In the genomic region with DNA sequence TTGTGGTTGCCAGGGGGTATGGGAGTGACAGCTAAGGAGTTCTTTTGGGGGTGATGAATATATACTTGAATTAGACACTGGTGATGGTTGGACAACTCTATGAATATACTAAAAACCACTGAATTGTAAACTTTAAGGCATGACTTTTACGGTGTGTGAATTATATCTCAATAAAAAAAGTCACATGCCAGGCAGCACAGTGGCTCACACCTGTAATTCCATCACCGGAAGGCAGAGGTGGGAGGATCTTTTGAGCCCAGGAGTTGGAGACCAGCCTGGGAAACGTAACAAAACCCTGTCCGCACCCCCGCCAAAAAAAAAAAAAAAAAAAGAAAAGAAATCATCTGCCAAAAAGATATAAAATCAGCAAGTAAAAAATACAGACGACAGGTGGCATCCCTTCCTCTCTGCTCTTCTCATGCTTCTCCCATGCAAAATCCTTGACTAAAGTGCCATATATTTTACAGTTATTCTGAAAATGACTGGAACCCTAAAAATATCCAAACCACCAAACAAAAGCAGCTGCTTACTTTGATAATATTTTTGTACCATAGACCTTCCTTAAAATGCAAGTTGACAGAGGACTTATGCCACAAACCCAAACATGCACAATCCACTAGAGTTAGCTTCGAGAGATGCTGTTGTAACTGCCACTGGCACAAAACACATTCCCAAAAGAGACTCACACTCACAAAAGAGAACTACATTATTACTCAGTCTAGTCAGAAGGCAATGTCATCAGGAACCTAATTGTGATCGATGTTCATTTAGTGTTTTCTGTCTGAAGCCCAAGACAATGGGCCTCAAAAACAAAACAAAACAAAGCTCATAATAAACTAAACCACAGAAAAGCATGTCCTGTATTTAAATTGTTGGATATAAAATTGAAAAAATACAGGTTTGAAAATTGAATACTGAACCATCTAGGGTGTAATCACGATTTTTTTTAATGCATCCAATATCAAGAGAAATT, we compare ENCODE assay signal across 10 cellular contexts. TPM values are rescaled to one million over a fixed set of nuclear protein-coding genes. Genes with fewer than 3 reads are reported as not detected.
DNase-seq lines count a peak whose midpoint lies in the region; ATAC-seq and TF ChIP-seq lines count a peak whose summit lies in the region.
"Had no signal": no experiment of that assay in that cellular context is flagged by ENCODE, and none has a peak within 500 bp of the region (broad histone marks: within the 10 kb centered on the region; RNA-seq: fewer than 3 reads in every experiment).

No MANE protein-coding gene starts in this region.

- H2BK15ac ChIP-seq in H9 (ENCODE audit: low read depth, low read length): no peak overlapping the region

- H4K5ac ChIP-seq in H9 (ENCODE audit: insufficient read length, low read depth, low read length): no peak overlapping the region

- H3K36me3 Mint-ChIP-seq in CD4-positive, alpha-beta T cell (ENCODE audit: low read depth): peaks cover 45% of the 10 kb centered on the region
- no peaks in the 10 kb centered on the region for H3K36me3 Mint-ChIP-seq in HFFc6 (ENCODE audit: low read depth)
- peaks cover 54% of the 10 kb centered on the region for H3K36me3 Mint-ChIP-seq in activated T-helper 17 cell treated with anti-CD3 and anti-CD28 coated beads, Interleukin-2, amount 50 U/mL, for 72 hours (ENCODE audit: low read depth)
- no peaks in the 10 kb centered on the region for H3K36me3 Mint-ChIP-seq in naive B cell
- peaks cover 0 to 8% (median under 1%) of the 10 kb centered on the region in 3 experiments; a peak in 5 of 7 replicates for H3K36me3 Mint-ChIP-seq in H9 (ENCODE audit: insufficient read depth in 1 of 3, low read depth in 3 of 3)

- H2BK12ac ChIP-seq in H9 (ENCODE audit: insufficient read length, low read depth, low read length): no peak overlapping the region

- no peak overlapping the region for H3T11ph ChIP-seq in H9 (ENCODE audit: low read length)

- H3K79me2 ChIP-seq in H9 (ENCODE audit: insufficient read depth, low read length): peaks cover 4% of the 10 kb centered on the region; the same call in 1 of the 2 replicates

- H3K27me3 Mint-ChIP-seq in CD4-positive, alpha-beta T cell: no peaks in the 10 kb centered on the region
- H3K27me3 Mint-ChIP-seq in HFFc6 (ENCODE audit: insufficient read depth) (no peaks in the 10 kb centered on the region; the same call in 1 of the 2 replicates), naive B cell (no peaks in the 10 kb centered on the region), H9 (ENCODE audit: low read depth) (peaks cover under 1% of the 10 kb centered on the region)
- no peaks in the 10 kb centered on the region for H3K27me3 Mint-ChIP-seq in activated T-helper 17 cell treated with anti-CD3 and anti-CD28 coated beads, Interleukin-2, amount 50 U/mL, for 72 hours

- H3K9me3 Mint-ChIP-seq in CD4-positive, alpha-beta T cell: no peaks in the 10 kb centered on the region
- no peaks in the 10 kb centered on the region for H3K9me3 Mint-ChIP-seq in HFFc6
- no peaks in the 10 kb centered on the region for H3K9me3 Mint-ChIP-seq in activated T-helper 17 cell treated with anti-CD3 and anti-CD28 coated beads, Interleukin-2, amount 50 U/mL, for 72 hours
- no peaks in the 10 kb centered on the region for H3K9me3 Mint-ChIP-seq in naive B cell
- H3K9me3 Mint-ChIP-seq in H9: no peaks in the 10 kb centered on the region

- H3K27me3 ChIP-seq in CD4-positive, alpha-beta T cell (ENCODE audit: control insufficient read depth, insufficient read depth, low read length): no peaks in the 10 kb centered on the region
- no peaks in the 10 kb centered on the region for H3K27me3 ChIP-seq in H9 (ENCODE audit: insufficient read depth, low read length)

- no peak overlapping the region for H3K4ac ChIP-seq in H9 (ENCODE audit: low read depth, low read length)

- POLR2A ChIA-PET in CD4-positive, alpha-beta T cell (lab: Charles Lee): interaction anchor here (0.6 to 10.6 kb wide), 5 partner anchors 13 to 660 kb away, joined by 3 to 289 read pairs (median 4); no protein-coding TSS in a partner anchor

- no peaks in the 10 kb centered on the region for H3K4me1 ChIP-seq in H9 (ENCODE audit: insufficient read depth, low read length)

- no peak overlapping the region for H3K23ac ChIP-seq in H9 (ENCODE audit: insufficient read length, low read depth, low read length)

- H4K91ac ChIP-seq in H9 (ENCODE audit: insufficient read length, low read depth, low read length): no peak overlapping the region

- no peaks in the 10 kb centered on the region for H3K9me3 ChIP-seq in CD4-positive, alpha-beta T cell (ENCODE audit: control insufficient read depth, low read length)
- H3K9me3 ChIP-seq in H9 (ENCODE audit: control insufficient read depth, low read depth, low read length): no peaks in the 10 kb centered on the region

- H4K8ac ChIP-seq in H9 (replicated peaks; ENCODE audit: insufficient read length, low read depth, low read length): no peak overlapping the region

- no peak overlapping the region for H3K18ac ChIP-seq in H9 (ENCODE audit: insufficient read length, low read depth, low read length)

- H3K27ac ChIP-seq in CD4-positive, alpha-beta T cell (ENCODE audit: low read depth, low read length): peak overlapping the region; percentile 67
- no peak overlapping the region for H3K27ac ChIP-seq in H9 (ENCODE audit: insufficient read length, low read depth, low read length)

- WGBS in H9 (ENCODE audit: extremely low coverage, insufficient read length, low lambda C conversion rate): no CpG with 5 or more reads among the region's 9 CpGs

- H3K4me2 ChIP-seq in H9 (ENCODE audit: insufficient read depth, insufficient read length, low read length): no peak overlapping the region

- H2BK5ac ChIP-seq in H9 (ENCODE audit: insufficient read length, low read length): no peak overlapping the region

- H3K56ac ChIP-seq in H9 (ENCODE audit: insufficient read length, low read depth, low read length): no peak overlapping the region

- H4K20me1 ChIP-seq in H9 (ENCODE audit: control insufficient read depth, insufficient read depth, insufficient read length): no peaks in the 10 kb centered on the region

- CTCF ChIA-PET in CD4-positive, alpha-beta T cell (lab: Charles Lee): interaction anchor here (1.6 to 8.4 kb wide), 2 partner anchors 13 to 15 kb away, joined by 3 to 160 read pairs; no protein-coding TSS in a partner anchor

- H3K27ac Mint-ChIP-seq in CD4-positive, alpha-beta T cell: peak overlapping the region; percentile 83
- H3K27ac Mint-ChIP-seq in HFFc6: no peak overlapping the region; the same call in 1 of the 2 replicates
- peak overlapping the region; percentile 83 for H3K27ac Mint-ChIP-seq in activated T-helper 17 cell treated with anti-CD3 and anti-CD28 coated beads, Interleukin-2, amount 50 U/mL, for 72 hours
- H3K27ac Mint-ChIP-seq in naive B cell: peak overlapping the region; percentile 71 to 90 (median 84)
- H3K27ac Mint-ChIP-seq in H9: 0 out of 7 replicates have a peak overlapping the region, but pooled peaks of 1 of the 3 experiments have one; percentile 15

- peaks cover 2% of the 10 kb centered on the region for H3K79me1 ChIP-seq in H9 (ENCODE audit: insufficient read depth, low read depth, low read length, poor library complexity, severe bottlenecking)

- H3K4me1 Mint-ChIP-seq in CD4-positive, alpha-beta T cell (ENCODE audit: low read depth): peaks cover 57% of the 10 kb centered on the region
- H3K4me1 Mint-ChIP-seq in HFFc6 (ENCODE audit: low read depth) (peaks cover 33% of the 10 kb centered on the region), naive B cell (peaks cover 35 to 70% (median 50%) of the 10 kb centered on the region in 3 donors), H9 (peaks cover 24 to 29% of the 10 kb centered on the region in 2 experiments)
- peaks cover 21% of the 10 kb centered on the region for H3K4me1 Mint-ChIP-seq in activated T-helper 17 cell treated with anti-CD3 and anti-CD28 coated beads, Interleukin-2, amount 50 U/mL, for 72 hours

- no peak overlapping the region for H2AFZ ChIP-seq in H9 (ENCODE audit: low read length)

- H3K9ac ChIP-seq in H9 (ENCODE audit: extremely low read depth, insufficient read length, low read length): no peak overlapping the region

- no peak for DNase-seq in CD4-positive, alpha-beta T cell
- DNase-seq in HFFc6: no peak
- no peak for DNase-seq in naive B cell
- no peak for DNase-seq in inferior parietal cortex (ENCODE audit: extremely low spot score)
- no peak for DNase-seq in superior temporal gyrus (ENCODE audit: extremely low spot score)
- DNase-seq in H9: no peak
- no peak for DNase-seq in nucleus accumbens (lab: John Stamatoyannopoulos, UW)
- DNase-seq: stimulated activated CD4-positive, alpha-beta T cell treated with anti-CD3 and anti-CD28 coated beads, Interleukin-4, amount 100 ng/mL, for 24 hours had no signal

- H2BK120ac ChIP-seq in H9 (ENCODE audit: low read depth, low read length, poor library complexity, severe bottlenecking): no peak overlapping the region

- peak overlapping the region; percentile 94 for H3K4me3 Mint-ChIP-seq in CD4-positive, alpha-beta T cell
- H3K4me3 Mint-ChIP-seq in HFFc6 (0 out of 2 replicates have a peak overlapping the region, but pooled peaks have one; percentile 6), naive B cell (peak overlapping the region; percentile 86 to 100 (median 93)), H9 (peak overlapping the region in 1 of 2 experiments; percentile 7; a peak in 1 of 5 replicates)
- H3K4me3 Mint-ChIP-seq in activated T-helper 17 cell treated with anti-CD3 and anti-CD28 coated beads, Interleukin-2, amount 50 U/mL, for 72 hours: peak overlapping the region; percentile 99

- intact Hi-C loops in CD4-positive, alpha-beta T cell (cut with DNase I, micrococcal nuclease): loop anchor here (5.0 to 10.0 kb wide), 5 partner anchors 90 to 707 kb away; a partner anchor contains a TSS

- H2AK5ac ChIP-seq in H9 (ENCODE audit: insufficient read length, low read length): no peak overlapping the region

- no peaks in the 10 kb centered on the region for H3K23me2 ChIP-seq in H9 (ENCODE audit: insufficient read length, low read depth, low read length, poor library complexity, severe bottlenecking)

- ATAC-seq in CD4-positive, alpha-beta T cell (ENCODE audit: poor library complexity): no peak
- no peak for ATAC-seq in activated T-helper 17 cell treated with anti-CD3 and anti-CD28 coated beads, Interleukin-2, amount 50 U/mL, for 72 hours (replicated peaks)
- ATAC-seq in naive B cell (ENCODE audit: low read depth in 2 of 2): no peak
- ATAC-seq: HCT116 had no signal

- no peak overlapping the region for H2BK20ac ChIP-seq in H9 (ENCODE audit: low read depth, low read length, poor library complexity, severe bottlenecking)

- H3K14ac ChIP-seq in H9 (ENCODE audit: insufficient read depth, low read length): no peak overlapping the region

- TF ChIP-seq CTCF in CD4-positive, alpha-beta T cell (IDR thresholded peaks at IDR 0.05): no peak
- TF ChIP-seq CTCF in HFFc6 (IDR thresholded peaks at IDR 0.05) (no peak), H9 (conservative IDR thresholded peaks at IDR 0.05) (no peak)

RNA-seq across cellular contexts. Expression of a gene that starts 2.5 kb away (rescaled TPM):
- 10 to 100 TPM; 60.9 to 62.9 TPM for total RNA-seq in CD4-positive, alpha-beta T cell
- 10 to 100 TPM; 11.6 to 13.4 (median 12.1) TPM for total RNA-seq in HFFc6 (2021; fragmentation: NEBNext Ultra II Directional; extraction: Animal tissue kit (Norgen Biotek cat#: 25700))
- total RNA-seq in activated T-helper 17 cell treated with anti-CD3 and anti-CD28 coated beads, Interleukin-2, amount 50 U/mL, for 72 hours: 10 to 100 TPM; 42.9 to 55.4 TPM
- polyA plus RNA-seq in naive B cell (ENCODE audit: low read depth in 6 of 6): 100 to 1,000 TPM; 106 to 137 (median 112) TPM
- total RNA-seq in H9 (2021): 18.1 TPM in 2 replicates

RNA-seq across cellular contexts. Expression of a gene that starts 9.7 kb away (rescaled TPM):
- 1 to 10 TPM; 3.6 to 3.9 TPM for total RNA-seq in CD4-positive, alpha-beta T cell
- 1 to 10 TPM; 2.2 to 4.7 (median 4.0) TPM for total RNA-seq in HFFc6 (2021; fragmentation: NEBNext Ultra II Directional; extraction: Animal tissue kit (Norgen Biotek cat#: 25700))
- 10 to 100 TPM; 35.8 to 38.6 TPM for total RNA-seq in activated T-helper 17 cell treated with anti-CD3 and anti-CD28 coated beads, Interleukin-2, amount 50 U/mL, for 72 hours
- polyA plus RNA-seq in naive B cell (ENCODE audit: low read depth in 6 of 6): 1 to 10 TPM in 5 of 6 donors, not detected in 1; 1.1 to 2.7 (median 2.4) TPM
- total RNA-seq in H9 (2021): 24.6 and 27.0 TPM in 2 replicates
